Comparison of ENCODE assay signal across 10 cellular contexts in genomic region chr1:87132664-87133000, GRCh38.
DNase-seq lines count a peak whose midpoint lies in the region; ATAC-seq and TF ChIP-seq lines count a peak whose summit lies in the region.
"Had no signal": no experiment of that assay in that cellular context is flagged by ENCODE, and none has a peak within 500 bp of the region (broad histone marks: within the 10 kb centered on the region; RNA-seq: fewer than 3 reads in every experiment).

No MANE protein-coding gene starts in this region.

- no peak overlapping the region for H3K4me2 ChIP-seq in PC-3 (ENCODE audit: low read length)

- intact Hi-C loops in dendritic cell treated with granulocyte-macrophage colony-stimulating factor and Interleukin-4, amounts not matched to agents 40 ng/mL and 50 ng/mL, for 4 days (cut with micrococcal nuclease), result loop anchor here (2.0 to 5.0 kb wide), 3 partner anchors 160 to 930 kb away; no protein-coding TSS in a partner anchor
- intact Hi-C loops in vagina (cut with DNase I) (no loop called here), PC-3 (cut with micrococcal nuclease) (loop anchor here (5.0 to 10.0 kb wide), 2 partner anchors 145 to 822 kb away; no protein-coding TSS in a partner anchor)

- CTCF ChIA-PET in PC-3 (lab: Charles Lee), result no interaction called here

- no peaks in the 10 kb centered on the region for H3K9me3 ChIP-seq in vagina
- no peaks in the 10 kb centered on the region for H3K9me3 ChIP-seq in PC-3 (ENCODE audit: low read length)
- H3K9me3 ChIP-seq: MG63 had no signal

- POLR2A ChIA-PET in naive thymus-derived CD8-positive, alpha-beta T cell (lab: Charles Lee), result no interaction called here
- POLR2A ChIA-PET in PC-3 (lab: Charles Lee; ENCODE audit: unreplicated experiment), result no interaction called here

- no peak for TF ChIP-seq CTCF in vagina (IDR thresholded peaks at IDR 0.05)
- TF ChIP-seq CTCF in PC-3 (conservative IDR thresholded peaks at IDR 0.05; ENCODE audit: low read depth, low read length), result no peak

- H3K4me1 Mint-ChIP-seq in stimulated activated naive CD8-positive, alpha-beta T cell treated with anti-CD3 and anti-CD28 coated beads, Interleukin-15, Interleukin-2, amounts not matched to agents 100 ng/mL and 50 ng/mL, for 24 hours (ENCODE audit: low read depth), result peaks cover 12% of the 10 kb centered on the region
- peaks cover 18% of the 10 kb centered on the region for H3K4me1 Mint-ChIP-seq in dendritic cell treated with granulocyte-macrophage colony-stimulating factor and Interleukin-4, amounts not matched to agents 40 ng/mL and 50 ng/mL, for 4 days (ENCODE audit: low read depth)
- H3K4me1 Mint-ChIP-seq in naive thymus-derived CD8-positive, alpha-beta T cell, result peaks cover 9 to 15% (median 10%) of the 10 kb centered on the region in 4 donors

- no peak for ATAC-seq in stimulated activated naive CD8-positive, alpha-beta T cell treated with anti-CD3 and anti-CD28 coated beads, Interleukin-15, Interleukin-2, amounts not matched to agents 100 U/mL and 50 U/mL, for 24 hours
- ATAC-seq in naive thymus-derived CD8-positive, alpha-beta T cell, result no peak
- ATAC-seq in PC-3, result no peak
- no peak for ATAC-seq in HG03521 (IDR thresholded peaks at IDR 0.05; ENCODE audit: unreplicated experiment)

- no peaks in the 10 kb centered on the region for H3K79me2 ChIP-seq in PC-3 (ENCODE audit: low read length)

- no peak overlapping the region for H2AFZ ChIP-seq in PC-3 (ENCODE audit: low read length)

- peak overlapping the region; percentile 57 for H3K4me3 Mint-ChIP-seq in stimulated activated naive CD8-positive, alpha-beta T cell treated with anti-CD3 and anti-CD28 coated beads, Interleukin-15, Interleukin-2, amounts not matched to agents 100 ng/mL and 50 ng/mL, for 24 hours
- H3K4me3 Mint-ChIP-seq in dendritic cell treated with granulocyte-macrophage colony-stimulating factor and Interleukin-4, amounts not matched to agents 40 ng/mL and 50 ng/mL, for 4 days, result peak overlapping the region; percentile 83
- H3K4me3 Mint-ChIP-seq in naive thymus-derived CD8-positive, alpha-beta T cell, result peak overlapping the region; percentile 62 to 88 (median 76)

- TF ChIP-seq POLR2A in vagina (IDR thresholded peaks at IDR 0.05), result no peak

- peak overlapping the region; percentile 39 to 46 for H3K4me3 ChIP-seq in vagina
- no peak overlapping the region for H3K4me3 ChIP-seq in PC-3 (ENCODE audit: low read length)

- no peak for DNase-seq in stimulated activated naive CD8-positive, alpha-beta T cell treated with anti-CD3 and anti-CD28 coated beads, Interleukin-15, Interleukin-2, amounts not matched to agents 100 U/mL and 50 U/mL, for 24 hours
- DNase-seq in naive thymus-derived CD8-positive, alpha-beta T cell, result no peak
- no peak for DNase-seq in vagina (ENCODE audit: extremely low spot score in 2 of 2)
- no peak for DNase-seq in occipital lobe (lab: John Stamatoyannopoulos, UW)
- DNase-seq in PC-3, result no peak
- DNase-seq: MG63, NCI-H748 treated with DMSO at 0.1 percent for 48 hours had no signal

- BruUV-seq in PC-3 (replicated peaks; lab: Mats Ljungman, UMichigan), result no TSS peak

- no peaks in the 10 kb centered on the region for H3K9me3 Mint-ChIP-seq in stimulated activated naive CD8-positive, alpha-beta T cell treated with anti-CD3 and anti-CD28 coated beads, Interleukin-15, Interleukin-2, amounts not matched to agents 100 ng/mL and 50 ng/mL, for 24 hours
- H3K9me3 Mint-ChIP-seq in dendritic cell treated with granulocyte-macrophage colony-stimulating factor and Interleukin-4, amounts not matched to agents 40 ng/mL and 50 ng/mL, for 4 days, result no peaks in the 10 kb centered on the region
- H3K9me3 Mint-ChIP-seq in naive thymus-derived CD8-positive, alpha-beta T cell, result no peaks in the 10 kb centered on the region

- no peaks in the 10 kb centered on the region for H3K9me2 ChIP-seq in PC-3 (replicated peaks; ENCODE audit: low read length)

- no peaks in the 10 kb centered on the region for H3K36me3 ChIP-seq in vagina
- H3K36me3 ChIP-seq in PC-3 (ENCODE audit: low read depth, low read length), result no peaks in the 10 kb centered on the region
- H3K36me3 ChIP-seq: MG63 had no signal

- peak overlapping the region; percentile 40 for H3K27ac ChIP-seq in vagina
- no peak overlapping the region for H3K27ac ChIP-seq in PC-3 (ENCODE audit: low read length)

- H3K27ac Mint-ChIP-seq in stimulated activated naive CD8-positive, alpha-beta T cell treated with anti-CD3 and anti-CD28 coated beads, Interleukin-15, Interleukin-2, amounts not matched to agents 100 ng/mL and 50 ng/mL, for 24 hours, result peak overlapping the region; percentile 52
- peak overlapping the region; percentile 64 for H3K27ac Mint-ChIP-seq in dendritic cell treated with granulocyte-macrophage colony-stimulating factor and Interleukin-4, amounts not matched to agents 40 ng/mL and 50 ng/mL, for 4 days
- H3K27ac Mint-ChIP-seq in naive thymus-derived CD8-positive, alpha-beta T cell, result peak overlapping the region in 4 of 10 donors; percentile 11 to 68 (median 30)

- H4K20me1 ChIP-seq in PC-3 (ENCODE audit: low read length), result no peaks in the 10 kb centered on the region

- no peak overlapping the region for H3K9ac ChIP-seq in PC-3 (ENCODE audit: low read length)

- no peaks in the 10 kb centered on the region for H3F3A ChIP-seq in PC-3 (ENCODE audit: low read length, unreplicated experiment)

- H3K27me3 ChIP-seq in vagina (no peaks in the 10 kb centered on the region), PC-3 (ENCODE audit: low read length) (no peaks in the 10 kb centered on the region)
- H3K27me3 ChIP-seq: MG63 had no signal

- H3K4me1 ChIP-seq in vagina (peaks cover 44% of the 10 kb centered on the region), PC-3 (ENCODE audit: insufficient read depth, low read length) (no peaks in the 10 kb centered on the region)

- H3K27me3 Mint-ChIP-seq in stimulated activated naive CD8-positive, alpha-beta T cell treated with anti-CD3 and anti-CD28 coated beads, Interleukin-15, Interleukin-2, amounts not matched to agents 100 ng/mL and 50 ng/mL, for 24 hours, result peaks cover 42% of the 10 kb centered on the region
- peaks cover 4% of the 10 kb centered on the region for H3K27me3 Mint-ChIP-seq in dendritic cell treated with granulocyte-macrophage colony-stimulating factor and Interleukin-4, amounts not matched to agents 40 ng/mL and 50 ng/mL, for 4 days
- peaks cover 11 to 59% (median 26%) of the 10 kb centered on the region in 5 donors for H3K27me3 Mint-ChIP-seq in naive thymus-derived CD8-positive, alpha-beta T cell

- H3K36me3 Mint-ChIP-seq in stimulated activated naive CD8-positive, alpha-beta T cell treated with anti-CD3 and anti-CD28 coated beads, Interleukin-15, Interleukin-2, amounts not matched to agents 100 ng/mL and 50 ng/mL, for 24 hours (ENCODE audit: low read depth), result no peaks in the 10 kb centered on the region
- no peaks in the 10 kb centered on the region for H3K36me3 Mint-ChIP-seq in dendritic cell treated with granulocyte-macrophage colony-stimulating factor and Interleukin-4, amounts not matched to agents 40 ng/mL and 50 ng/mL, for 4 days (ENCODE audit: low read depth)
- H3K36me3 Mint-ChIP-seq in naive thymus-derived CD8-positive, alpha-beta T cell, result no peaks in the 10 kb centered on the region
